Comparison of ENCODE assay signal across 9 cellular contexts in the genomic region with DNA sequence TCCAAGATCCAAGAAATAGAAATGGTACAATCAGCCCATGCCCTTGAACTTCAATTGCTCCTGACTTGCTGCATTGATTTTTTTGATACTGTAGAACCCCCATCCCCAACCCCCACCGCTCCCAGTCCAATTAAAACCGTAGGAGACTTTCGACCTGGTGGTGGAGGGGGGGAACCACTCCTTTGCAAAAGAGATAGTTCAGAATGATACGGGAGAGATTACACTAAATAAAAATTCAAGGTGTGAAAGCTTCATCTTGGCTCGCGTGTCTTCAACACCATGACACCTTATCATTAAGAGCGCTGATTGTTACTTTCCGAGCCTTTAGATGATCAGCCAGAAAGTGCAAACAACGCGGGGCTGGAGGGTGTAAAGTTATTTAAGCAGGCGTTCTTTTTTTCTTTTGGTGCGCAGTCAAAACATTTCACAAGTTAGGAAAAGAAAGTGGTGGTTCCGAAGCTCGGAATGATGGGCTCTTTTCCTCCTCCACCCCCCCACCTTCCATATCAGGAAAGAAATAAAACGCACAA. TPM values are rescaled to one million over a fixed set of nuclear protein-coding genes. Genes with fewer than 3 reads are reported as not detected.
A peak's percentile ranks its signal among the peaks of the same experiment; 100 is the strongest.
DNase-seq lines count a peak whose midpoint lies in the region; ATAC-seq and FAIRE-seq lines count a peak whose summit lies in the region.
"Had no signal": no experiment of that assay in that cellular context is flagged by ENCODE, and none has a peak within 500 bp of the region (broad histone marks: within the 10 kb centered on the region; RNA-seq: fewer than 3 reads in every experiment).

No MANE protein-coding gene starts in this region.

- peak overlapping the region; percentile 97 for H3K27ac ChIP-seq in HUES48 (ENCODE audit: low read depth, low read length)
- peak overlapping the region in 1 of 2 donors; percentile 64 for H3K27ac ChIP-seq in small intestine (ENCODE audit: low read depth in 1 of 2, low read length in 1 of 2)

- no peak overlapping the region for H3K27ac Mint-ChIP-seq in activated naive CD8-positive, alpha-beta T cell treated with anti-CD3 and anti-CD28 coated beads, Interleukin-2, amount 50 U/mL, for 24 hours
- H3K27ac Mint-ChIP-seq: activated CD8-positive, alpha-beta memory T cell treated with anti-CD3 and anti-CD28 coated beads, Interleukin-2, amount 10 ng/mL, durations not matched to agents 7 days and 5 days; memory B cell had no signal

- peak overlapping the region; percentile 92 for H3K9ac ChIP-seq in HUES48 (ENCODE audit: low read depth, low read length)

- H3K27me3 ChIP-seq in HUES48 (ENCODE audit: control insufficient read depth, insufficient read depth, low read length), result no peaks in the 10 kb centered on the region
- peaks cover 0 to 11% of the 10 kb centered on the region in 2 donors for H3K27me3 ChIP-seq in small intestine (ENCODE audit: control insufficient read depth in 2 of 2, insufficient read depth in 2 of 2, low read length in 2 of 2)

- DNase-seq in activated naive CD8-positive, alpha-beta T cell treated with anti-CD3 and anti-CD28 coated beads, Interleukin-2, amount 50 U/mL, for 24 hours, result no peak
- DNase-seq in iris pigment epithelial cell (ENCODE audit: low read depth), result peak; percentile 25
- DNase-seq in small intestine, result no peak
- no peak for DNase-seq in AG08396 (ENCODE audit: low spot score)
- DNase-seq in AG08395 (ENCODE audit: low spot score), result no peak
- DNase-seq in NCI-H526 treated with DMSO at 0.1 percent for 48 hours (lab: John Stamatoyannopoulos, UW), result no peak
- DNase-seq: activated CD8-positive, alpha-beta memory T cell treated with anti-CD3 and anti-CD28 coated beads, Interleukin-2, amount 10 ng/mL, durations not matched to agents 7 days and 5 days had no signal

- no peaks in the 10 kb centered on the region for H3K36me3 Mint-ChIP-seq in activated naive CD8-positive, alpha-beta T cell treated with anti-CD3 and anti-CD28 coated beads, Interleukin-2, amount 50 U/mL, for 24 hours (ENCODE audit: low read depth)

- H3K4me3 Mint-ChIP-seq in activated naive CD8-positive, alpha-beta T cell treated with anti-CD3 and anti-CD28 coated beads, Interleukin-2, amount 50 U/mL, for 24 hours, result peak overlapping the region; percentile 11
- H3K4me3 Mint-ChIP-seq: activated CD8-positive, alpha-beta memory T cell treated with anti-CD3 and anti-CD28 coated beads, Interleukin-2, amount 10 ng/mL, durations not matched to agents 7 days and 5 days; memory B cell had no signal

- H3K9me3 ChIP-seq in HUES48 (ENCODE audit: control insufficient read depth, insufficient read depth, low read length) (no peaks in the 10 kb centered on the region), small intestine (ENCODE audit: control insufficient read depth, low read depth) (no peaks in the 10 kb centered on the region)

- peaks cover 4% of the 10 kb centered on the region; the same call in 1 of the 2 replicates for H3K36me3 ChIP-seq in HUES48 (ENCODE audit: control insufficient read depth, insufficient read depth, low read length)
- H3K36me3 ChIP-seq in small intestine (ENCODE audit: control insufficient read depth in 2 of 2, insufficient read depth in 2 of 2, low read length in 2 of 2), result no peaks in the 10 kb centered on the region

- H3K9me3 Mint-ChIP-seq in activated naive CD8-positive, alpha-beta T cell treated with anti-CD3 and anti-CD28 coated beads, Interleukin-2, amount 50 U/mL, for 24 hours, result no peaks in the 10 kb centered on the region

- peaks cover 36% of the 10 kb centered on the region for H3K4me1 ChIP-seq in HUES48 (ENCODE audit: control insufficient read depth, insufficient read depth, low read length)
- H3K4me1 ChIP-seq in small intestine (ENCODE audit: control insufficient read depth in 2 of 2, insufficient read depth in 1 of 2, low read depth in 1 of 2, low read length in 1 of 2), result no peaks in the 10 kb centered on the region

- H3K4me3 ChIP-seq in HUES48 (ENCODE audit: low read depth, low read length) (peak overlapping the region; percentile 90), small intestine (ENCODE audit: low read depth in 1 of 2, low read length in 2 of 2) (peak overlapping the region; percentile 42 to 63)

- no peak for FAIRE-seq in small intestine (lab: Jason Lieb, UNC)

- peaks cover 27% of the 10 kb centered on the region for H3K4me1 Mint-ChIP-seq in activated naive CD8-positive, alpha-beta T cell treated with anti-CD3 and anti-CD28 coated beads, Interleukin-2, amount 50 U/mL, for 24 hours

- H3K27me3 Mint-ChIP-seq in activated naive CD8-positive, alpha-beta T cell treated with anti-CD3 and anti-CD28 coated beads, Interleukin-2, amount 50 U/mL, for 24 hours, result peaks cover 76% of the 10 kb centered on the region

- ATAC-seq in activated naive CD8-positive, alpha-beta T cell treated with anti-CD3 and anti-CD28 coated beads, Interleukin-2, amount 50 U/mL, for 24 hours, result no peak
- ATAC-seq: activated CD8-positive, alpha-beta memory T cell treated with anti-CD3 and anti-CD28 coated beads, Interleukin-2, amount 10 ng/mL, durations not matched to agents 7 days and 5 days had no signal

- 1 to 3% (median 1%) methylated on average over 15 of the region's 15 CpGs for WGBS in small intestine, 3 donors

RNA-seq across cellular contexts. Expression of gene ZNF462, which starts 1.3 kb away (rescaled TPM):
- 1 to 10 TPM in 2 of 3 donors, under 1 TPM in 1; 0.54 to 4.5 (median 2.0) TPM for polyA plus RNA-seq in small intestine
